9 cellular contexts compared by ENCODE assay signal in genomic region chr10:101013365-101013825, GRCh38. TPM values are rescaled to one million over a fixed set of nuclear protein-coding genes. Genes with fewer than 3 reads are reported as not detected.
A peak's percentile ranks its signal among the peaks of the same experiment; 100 is the strongest.
DNase-seq lines count a peak whose midpoint lies in the region; ATAC-seq and TF ChIP-seq lines count a peak whose summit lies in the region.
"Had no signal": no experiment of that assay in that cellular context is flagged by ENCODE, and none has a peak within 500 bp of the region (broad histone marks: within the 10 kb centered on the region; RNA-seq: fewer than 3 reads in every experiment).

No MANE protein-coding gene starts in this region.

- 69 to 71% methylated on average over 9 of the region's 9 CpGs for WGBS in mesodermal cell (ENCODE audit: insufficient coverage in 2 of 2), 2 experiments
- 43 to 67% methylated on average over 7 to 9 of the region's 9 CpGs for WGBS in transverse colon (ENCODE audit: low coverage in 1 of 2), 2 donors
- WGBS in thyroid gland, 2 donors: 51 to 61% methylated on average over 9 of the region's 9 CpGs

- H3K27ac ChIP-seq in mesodermal cell (ENCODE audit: low read depth, low read length, severe bottlenecking) (peak overlapping the region; percentile 29), transverse colon (peak overlapping the region in 3 of 4 donors; percentile 32 to 54 (median 32)), thyroid gland (no peak overlapping the region)

- peaks cover 48% of the 10 kb centered on the region for H3K27me3 Mint-ChIP-seq in brain

- H3K4me3 Mint-ChIP-seq in brain: peak overlapping the region in 2 of 5 experiments; percentile 2

- no peaks in the 10 kb centered on the region for H3K36me3 Mint-ChIP-seq in activated naive CD4-positive, alpha-beta T cell treated with anti-CD3 and anti-CD28 coated beads, Interleukin-2, amount 50 U/mL, for 72 hours
- H3K36me3 Mint-ChIP-seq in brain: no peaks in the 10 kb centered on the region

- no peaks in the 10 kb centered on the region for H3K36me3 ChIP-seq in mesodermal cell (ENCODE audit: control insufficient read depth, insufficient read depth, low read length)
- H3K36me3 ChIP-seq in transverse colon: no peaks in the 10 kb centered on the region
- H3K36me3 ChIP-seq in thyroid gland: no peaks in the 10 kb centered on the region
- H3K36me3 ChIP-seq: MG63 had no signal

- no peak for TF ChIP-seq EP300 in transverse colon (IDR thresholded peaks at IDR 0.05; ENCODE audit: low read depth)

- no peak for DNase-seq in activated naive CD4-positive, alpha-beta T cell treated with anti-CD3 and anti-CD28 coated beads, Interleukin-2, amount 50 U/mL, for 72 hours (ENCODE audit: low spot score in 2 of 2)
- DNase-seq in activated naive CD4-positive, alpha-beta T cell treated with Interleukin-2 at 50 U/mL for 16 hours: no peak
- no peak for DNase-seq in transverse colon
- no peak for DNase-seq in D341Med (ENCODE audit: low spot score)
- DNase-seq in thyroid gland: no peak

- H3K9me3 Mint-ChIP-seq in activated naive CD4-positive, alpha-beta T cell treated with anti-CD3 and anti-CD28 coated beads, Interleukin-2, amount 50 U/mL, for 72 hours: no peaks in the 10 kb centered on the region
- H3K9me3 Mint-ChIP-seq in brain: peaks cover 0 to 9% (median 0%) of the 10 kb centered on the region in 5 experiments

- ATAC-seq in activated naive CD4-positive, alpha-beta T cell treated with anti-CD3 and anti-CD28 coated beads, Interleukin-2, amount 50 U/mL, for 72 hours: no peak
- ATAC-seq in HG02763 (IDR thresholded peaks at IDR 0.05; ENCODE audit: unreplicated experiment): no peak

- no peak overlapping the region for H3K4me3 ChIP-seq in mesodermal cell (ENCODE audit: extremely low read depth, insufficient read depth, low read length, poor library complexity, severe bottlenecking)
- no peak overlapping the region for H3K4me3 ChIP-seq in transverse colon
- no peak overlapping the region for H3K4me3 ChIP-seq in thyroid gland (replicated peaks in 1 of 3)
- H3K4me3 ChIP-seq: MG63 had no signal

- in situ Hi-C loops in transverse colon (cut with MboI; ENCODE audit: low pct_ligation_motif_present in 1 of 4, low pct_unique_long_range_greater_than_20kb in 1 of 4, low sequenced_read_pairs in 3 of 4): no loop called here

- intact Hi-C loops in transverse colon (cut with DNase I; ENCODE audit: low total_unique reads) (loop anchor here (10.0 kb wide), 1 partner anchor 49 kb away; the partner anchor contains the start of gene SEMA4G), thyroid gland (cut with DNase I) (loop anchor here (2.0 kb wide), 1 partner anchor 19 kb away; no protein-coding TSS in a partner anchor)

- peaks cover 43% of the 10 kb centered on the region for H3K4me1 Mint-ChIP-seq in brain

- no peak for TF ChIP-seq POLR2A in transverse colon (IDR thresholded peaks at IDR 0.05)
- TF ChIP-seq POLR2A in thyroid gland (IDR thresholded peaks at IDR 0.05): no peak

- H3K9me3 ChIP-seq in mesodermal cell (ENCODE audit: control insufficient read depth, low read length): no peaks in the 10 kb centered on the region
- no peaks in the 10 kb centered on the region for H3K9me3 ChIP-seq in transverse colon
- no peaks in the 10 kb centered on the region for H3K9me3 ChIP-seq in thyroid gland
- H3K9me3 ChIP-seq: MG63 had no signal

- TF ChIP-seq CTCF in brain (conservative IDR thresholded peaks at IDR 0.05) (no peak), transverse colon (IDR thresholded peaks at IDR 0.05) (no peak), thyroid gland (IDR thresholded peaks at IDR 0.05) (no peak)

- peak overlapping the region; percentile 33 to 57 for H3K27ac Mint-ChIP-seq in activated naive CD4-positive, alpha-beta T cell treated with anti-CD3 and anti-CD28 coated beads, Interleukin-2, amount 50 U/mL, for 72 hours
- H3K27ac Mint-ChIP-seq in brain: peak overlapping the region in 4 of 5 experiments; percentile 61 to 89 (median 77)

- H3K4me1 ChIP-seq in mesodermal cell (ENCODE audit: control insufficient read depth, insufficient read depth, low read length, poor library complexity, severe bottlenecking) (peaks cover 29% of the 10 kb centered on the region), transverse colon (peaks cover 0 to 23% (median 14%) of the 10 kb centered on the region in 4 donors), thyroid gland (peaks cover 7 to 10% of the 10 kb centered on the region in 2 donors)

- peaks cover 22% of the 10 kb centered on the region for H3K27me3 ChIP-seq in transverse colon
- H3K27me3 ChIP-seq in thyroid gland: peaks cover 7% of the 10 kb centered on the region
- H3K27me3 ChIP-seq: MG63 had no signal

RNA-seq across cellular contexts. Expression of gene LZTS2, which starts 13.8 kb away (rescaled TPM):
- total RNA-seq in activated naive CD4-positive, alpha-beta T cell treated with anti-CD3 and anti-CD28 coated beads, Interleukin-2, amount 50 U/mL, for 72 hours: 10 to 100 TPM in 1 of 2 donors, 1 to 10 TPM in 1; 6.8 to 19.2 TPM
- polyA plus RNA-seq in brain (ENCODE audit: insufficient read depth, low read depth, low replicate concordance): 54.6 TPM
- polyA plus RNA-seq in mesodermal cell (2013, experiment 1 of 2): 88.5 TPM
- polyA plus RNA-seq in mesodermal cell (2013, experiment 2 of 2): 68.7 TPM
- total RNA-seq in transverse colon (10 to 100 TPM; 41.8 to 86.8 (median 56.6) TPM), thyroid gland (100 to 1,000 TPM in 1 of 4 donors, 10 to 100 TPM in 3; 75.4 to 107 (median 88.1) TPM)

RNA-seq across cellular contexts. Expression of gene PDZD7, which starts 17.5 kb away (rescaled TPM):
- total RNA-seq in activated naive CD4-positive, alpha-beta T cell treated with anti-CD3 and anti-CD28 coated beads, Interleukin-2, amount 50 U/mL, for 72 hours: 1 to 10 TPM in 1 of 2 donors, under 1 TPM in 1; 0.80 to 1.3 TPM
- 8.2 TPM for polyA plus RNA-seq in brain (ENCODE audit: insufficient read depth, low read depth, low replicate concordance)
- polyA plus RNA-seq in mesodermal cell (2013, experiment 1 of 2): 0.55 TPM
- 1.1 TPM for polyA plus RNA-seq in mesodermal cell (2013, experiment 2 of 2)
- total RNA-seq in transverse colon (1 to 10 TPM in 1 of 4 donors, under 1 TPM in 2, not detected in 1; 0.27 to 2.0 (median 0.64) TPM), thyroid gland (1 to 10 TPM in 1 of 4 donors, under 1 TPM in 3; 0.24 to 1.1 (median 0.69) TPM)

RNA-seq across cellular contexts. Expression of gene SFXN3, which starts 17.6 kb away (rescaled TPM):
- 10 to 100 TPM; 36.9 to 43.9 TPM for total RNA-seq in activated naive CD4-positive, alpha-beta T cell treated with anti-CD3 and anti-CD28 coated beads, Interleukin-2, amount 50 U/mL, for 72 hours
- polyA plus RNA-seq in brain (ENCODE audit: insufficient read depth, low read depth, low replicate concordance): 25.9 TPM
- polyA plus RNA-seq in mesodermal cell (2013, experiment 1 of 2): 33.8 TPM
- 26.8 TPM for polyA plus RNA-seq in mesodermal cell (2013, experiment 2 of 2)
- total RNA-seq in transverse colon (100 to 1,000 TPM in 1 of 4 donors, 10 to 100 TPM in 3; 47.8 to 442 (median 53.1) TPM), thyroid gland (10 to 100 TPM; 35.8 to 56.8 (median 43.3) TPM)

RNA-seq across cellular contexts. Expression of gene TWNK, which starts 26.1 kb away (rescaled TPM):
- total RNA-seq in activated naive CD4-positive, alpha-beta T cell treated with anti-CD3 and anti-CD28 coated beads, Interleukin-2, amount 50 U/mL, for 72 hours: 10 to 100 TPM; 11.6 to 17.0 TPM
- polyA plus RNA-seq in brain (ENCODE audit: insufficient read depth, low read depth, low replicate concordance): 9.2 TPM
- polyA plus RNA-seq in mesodermal cell (2013, experiment 1 of 2): 10.7 TPM
- 10.3 TPM for polyA plus RNA-seq in mesodermal cell (2013, experiment 2 of 2)
- total RNA-seq in transverse colon (10 to 100 TPM in 1 of 4 donors, 1 to 10 TPM in 3; 1.1 to 12.7 (median 3.3) TPM), thyroid gland (1 to 10 TPM; 5.5 to 7.7 (median 6.8) TPM)

RNA-seq across cellular contexts. Expression of gene MRPL43, which starts 26.1 kb away (rescaled TPM):
- 10 to 100 TPM; 42.4 to 53.3 TPM for total RNA-seq in activated naive CD4-positive, alpha-beta T cell treated with anti-CD3 and anti-CD28 coated beads, Interleukin-2, amount 50 U/mL, for 72 hours
- 126 TPM for polyA plus RNA-seq in brain (ENCODE audit: insufficient read depth, low read depth, low replicate concordance)
- 85.5 TPM for polyA plus RNA-seq in mesodermal cell (2013, experiment 1 of 2)
- polyA plus RNA-seq in mesodermal cell (2013, experiment 2 of 2): 71.0 TPM
- total RNA-seq in transverse colon: 100 to 1,000 TPM in 1 of 4 donors, 10 to 100 TPM in 3; 32.5 to 104 (median 77.1) TPM
- total RNA-seq in thyroid gland: 100 to 1,000 TPM in 3 of 4 donors, 10 to 100 TPM in 1; 86.1 to 178 (median 145) TPM

Comparison
In these comparisons a context has a peak if more than half of its experiments do, and no peak if none do; other contexts are left out.
1. H3K27ac ChIP-seq: peak in mesodermal cell (single experiment) and transverse colon (3 of 4); none in thyroid gland (0 of 3).